ENCODE assay signal across 22 cellular contexts in genomic region chr1:192630521-192631287, GRCh38. TPM values are rescaled to one million over a fixed set of nuclear protein-coding genes. Genes with fewer than 3 reads are reported as not detected.
"Had no signal": no experiment of that assay in that cellular context is flagged by ENCODE, and none has a peak within 500 bp of the region (broad histone marks: within the 10 kb centered on the region; RNA-seq: fewer than 3 reads in every experiment).

No MANE protein-coding gene starts in this region.

- FAIRE-seq: endometrium had no signal

- H3K27me3 ChIP-seq: breast epithelium, upper lobe of right lung had no signal

- H3K4me1 ChIP-seq: breast epithelium, upper lobe of right lung had no signal

- ATAC-seq: activated CD4-positive, alpha-beta T cell treated with anti-CD3 and anti-CD28 coated beads for 36 hours; activated CD8-positive, alpha-beta T cell treated with anti-CD3 and anti-CD28 coated beads for 36 hours; activated T-cell treated with anti-CD3 and anti-CD28 coated beads, Interleukin-2, amount 50 U/mL, for 72 hours; esophagus mucosa; left colon; stimulated activated naive CD8-positive, alpha-beta T cell treated with anti-CD3 and anti-CD28 coated beads, Interleukin-15, Interleukin-2, amounts not matched to agents 100 U/mL and 50 U/mL, for 24 hours; upper lobe of right lung had no signal

- H3K4me3 ChIP-seq: breast epithelium, upper lobe of right lung had no signal

- DNase-seq: activated CD4-positive, alpha-beta T cell treated with anti-CD3 and anti-CD28 coated beads for 36 hours; activated CD8-positive, alpha-beta memory T cell treated with anti-CD3 and anti-CD28 coated beads, Interleukin-2, amount 50 U/mL, for 4 hours; activated CD8-positive, alpha-beta T cell treated with anti-CD3 and anti-CD28 coated beads for 36 hours; activated gamma-delta T cell treated with Interleukin-2 at 50 U/mL for 16 hours; activated naive CD8-positive, alpha-beta T cell treated with anti-CD3 and anti-CD28 coated beads for 36 hours; activated T-cell treated with anti-CD3 and anti-CD28 coated beads, Interleukin-2, amount 50 U/mL, for 72 hours; anterior cingulate cortex; foreskin fibroblast; left colon; stimulated activated CD4-positive, alpha-beta T cell treated with anti-CD3 and anti-CD28 coated beads, Interleukin-4, amount 100 ng/mL, for 1 hour; stimulated activated CD8-positive, alpha-beta memory T cell treated with anti-CD3 and anti-CD28 coated beads, Interleukin-4, amount 100 ng/mL, for 48 hours; stimulated activated naive CD8-positive, alpha-beta T cell treated with anti-CD3 and anti-CD28 coated beads, Interleukin-15, Interleukin-2, amounts not matched to agents 100 U/mL and 50 U/mL, for 24 hours; T1000; upper lobe of right lung had no signal

- H3K9me3 ChIP-seq: breast epithelium, upper lobe of right lung had no signal

- H3K36me3 ChIP-seq: breast epithelium, upper lobe of right lung had no signal

- H3K27ac ChIP-seq: breast epithelium, upper lobe of right lung had no signal

RNA-seq across cellular contexts. Expression of gene RGS13, which starts 5.2 kb away (rescaled TPM):
- total RNA-seq: activated CD4-positive, alpha-beta T cell treated with anti-CD3 and anti-CD28 coated beads for 36 hours; activated CD8-positive, alpha-beta T cell treated with anti-CD3 and anti-CD28 coated beads for 36 hours; activated naive CD8-positive, alpha-beta T cell treated with anti-CD3 and anti-CD28 coated beads for 36 hours; activated T-cell treated with anti-CD3 and anti-CD28 coated beads, Interleukin-2, amount 50 U/mL, for 72 hours; chondrocyte; dermis microvascular lymphatic vessel endothelial cell; esophagus mucosa; osteoblast; temporal lobe had no signal
- polyA plus RNA-seq: neural cell had no signal

RNA-seq across cellular contexts. Expression of gene RGS1, which starts 55.1 kb away (rescaled TPM):
- total RNA-seq: chondrocyte, dermis microvascular lymphatic vessel endothelial cell, osteoblast had no signal
- polyA plus RNA-seq: neural cell had no signal
